In the genomic region with DNA sequence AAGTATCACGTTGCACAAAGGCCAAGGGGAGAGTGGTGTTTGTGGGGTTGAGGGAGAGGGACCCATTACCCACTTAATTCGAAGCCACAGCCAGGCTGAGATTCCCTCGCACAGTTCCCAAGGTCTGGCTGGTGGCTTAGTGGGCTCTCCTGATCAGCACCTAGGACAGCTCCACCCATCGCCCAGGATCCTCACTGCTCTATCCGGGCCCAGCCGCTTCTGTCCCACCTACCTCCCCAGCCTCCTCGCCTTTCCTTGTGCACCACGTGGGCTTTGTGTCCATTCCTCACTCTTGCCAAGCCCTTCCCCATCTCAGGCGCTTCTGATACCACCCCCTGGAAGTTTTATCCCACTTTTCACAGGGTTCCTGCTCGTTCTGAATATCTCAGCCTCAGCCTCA, we compare ENCODE assay signal across 1 cellular context.
TF ChIP-seq lines count a peak whose summit lies in the region.

No MANE protein-coding gene starts in this region.

TF ChIP-seq in SK-N-SH treated with all-trans-retinoic acid at 6 μM for 48 hours, 23 proteins besides CTCF, POLR2A, EP300 and RAD21 (continued from another document):
- TF ChIP-seq POU6F1 (CRISPR knock-in tag; IDR thresholded peaks at IDR 0.05; ENCODE audit: borderline replicate concordance, low read depth) = no peak
